Comparison of ENCODE assay signal across 1 cellular context in genomic region chr18:47930086-47930843, GRCh38.
TF ChIP-seq lines count a peak whose summit lies in the region.

Gene SMAD2, minus strand, starts transcription at chr18:47930659. Its CDS starts 33,903 bp downstream, at chr18:47896756.

TF ChIP-seq in HCT116, 20 proteins besides CTCF, POLR2A, EP300 and RAD21 (continued from another document):
- no peak for TF ChIP-seq JUND (IDR thresholded peaks at IDR 0.05)
